17 cellular contexts compared by ENCODE assay signal in the genomic region with DNA sequence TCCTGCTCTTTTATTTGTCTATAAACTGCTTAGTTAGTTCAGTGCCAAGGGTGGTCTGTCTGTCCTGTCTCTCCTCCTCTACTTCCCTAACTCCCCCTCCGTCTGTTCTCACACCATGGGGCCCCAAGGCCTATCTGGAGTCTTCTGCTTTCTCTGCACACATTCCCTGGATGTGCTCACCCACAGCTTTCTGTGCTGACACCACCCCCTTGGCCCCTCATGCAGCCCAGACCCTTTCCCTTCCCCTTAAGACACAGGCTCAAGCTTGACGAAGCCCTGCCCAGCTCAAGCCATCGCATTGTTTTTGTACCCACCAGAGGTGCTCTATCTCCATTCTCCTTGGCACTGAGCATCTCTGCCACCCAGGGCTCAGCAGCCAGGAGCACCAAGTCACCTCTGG.
DNase-seq lines count a peak whose midpoint lies in the region; ATAC-seq, FAIRE-seq and TF ChIP-seq lines count a peak whose summit lies in the region.
"Had no signal": no experiment of that assay in that cellular context is flagged by ENCODE, and none has a peak within 500 bp of the region (broad histone marks: within the 10 kb centered on the region; RNA-seq: fewer than 3 reads in every experiment).

No MANE protein-coding gene starts in this region.

- H4K91ac ChIP-seq in H9 (ENCODE audit: insufficient read length, low read depth, low read length) (no peak overlapping the region), IMR-90 (ENCODE audit: insufficient read depth, low read depth, low read length) (no peak overlapping the region), H1 (replicated peaks; ENCODE audit: insufficient read length, low read length) (no peak overlapping the region)

- no peaks in the 10 kb centered on the region for H3K27me3 ChIP-seq in H9 (ENCODE audit: insufficient read depth, low read length)
- H3K27me3 ChIP-seq in IMR-90 (ENCODE audit: control insufficient read depth, insufficient read depth, low read length): peaks cover 71% of the 10 kb centered on the region
- H3K27me3 ChIP-seq in H1 (replicated peaks in 1 of 4; ENCODE audit: control insufficient read depth in 3 of 4, extremely low read depth in 1 of 4, insufficient read depth in 3 of 4, low read length in 3 of 4): 0 out of 7 replicates have a peak, but pooled peaks cover 0 to 3% (median 0%) of the 10 kb centered on the region in 4 experiments

- TF ChIP-seq CTCF in H9 (conservative IDR thresholded peaks at IDR 0.05) (no peak), IMR-90 (conservative IDR thresholded peaks at IDR 0.05; ENCODE audit: low read depth, low read length) (no peak), H1 (IDR thresholded peaks at IDR 0.05; ENCODE audit: control extremely low read depth in 1 of 3, insufficient read depth in 1 of 3, low read depth in 1 of 3, low read length in 3 of 3) (no peak)

- no peaks in the 10 kb centered on the region for H3K36me3 Mint-ChIP-seq in H9 (ENCODE audit: insufficient read depth in 1 of 3, low read depth in 3 of 3)
- H3K36me3 Mint-ChIP-seq: CD4-positive, CD25-positive, alpha-beta regulatory T cell; CD8-positive, alpha-beta T cell had no signal

- H3K4me2 ChIP-seq in H9 (ENCODE audit: insufficient read depth, insufficient read length, low read length): no peak overlapping the region
- H3K4me2 ChIP-seq in IMR-90 (ENCODE audit: low read depth, low read length): no peak overlapping the region
- no peak overlapping the region for H3K4me2 ChIP-seq in H1 (ENCODE audit: insufficient read depth in 1 of 2, low read depth in 2 of 2, low read length in 2 of 2)

- H3K18ac ChIP-seq in H9 (ENCODE audit: insufficient read length, low read depth, low read length): no peak overlapping the region
- no peak overlapping the region for H3K18ac ChIP-seq in IMR-90 (ENCODE audit: low read depth, low read length)
- H3K18ac ChIP-seq in H1 (ENCODE audit: extremely low read depth, low read length): no peak overlapping the region; the same call in 1 of the 2 replicates

- no peak overlapping the region for H3K23ac ChIP-seq in H9 (ENCODE audit: insufficient read length, low read depth, low read length)
- no peak overlapping the region for H3K23ac ChIP-seq in IMR-90 (ENCODE audit: low read depth, low read length)
- no peak overlapping the region for H3K23ac ChIP-seq in H1 (ENCODE audit: insufficient read length)

- ATAC-seq in IMR-90 (ENCODE audit: low read depth) (no peak), HG02571 (IDR thresholded peaks at IDR 0.05; ENCODE audit: unreplicated experiment) (no peak)

- H2AFZ ChIP-seq in H9 (ENCODE audit: low read length) (no peak overlapping the region), IMR-90 (replicated peaks; ENCODE audit: low read length, poor library complexity) (no peak overlapping the region), H1 (ENCODE audit: low read length) (no peak overlapping the region)
- H2AFZ ChIP-seq: GM23248 had no signal

- H3K79me2 ChIP-seq in H9 (ENCODE audit: insufficient read depth, low read length) (no peaks in the 10 kb centered on the region), H1 (ENCODE audit: control insufficient read depth in 1 of 2, insufficient read depth in 2 of 2, low read length in 2 of 2) (no peaks in the 10 kb centered on the region)

- H3T11ph ChIP-seq in H9 (ENCODE audit: low read length): no peak overlapping the region

- H3K4me3 ChIP-seq in IMR-90 (ENCODE audit: insufficient read depth, low read depth, low read length) (no peak overlapping the region), H1 (ENCODE audit: extremely low read depth in 1 of 4, insufficient read depth in 2 of 4, low read depth in 3 of 4, low read length in 4 of 4) (no peak overlapping the region)
- H3K4me3 ChIP-seq: GM23248, HAP-1 had no signal

- H3K23me2 ChIP-seq in H9 (ENCODE audit: insufficient read length, low read depth, low read length, poor library complexity, severe bottlenecking): no peaks in the 10 kb centered on the region
- H3K23me2 ChIP-seq in H1 (ENCODE audit: low read depth, low read length): peaks cover 8% of the 10 kb centered on the region; the same call in 1 of the 2 replicates

- dilution Hi-C loops in IMR-90 (cut with HindIII; ENCODE audit: low sequenced_read_pairs, unreplicated experiment): no loop called here

- H3K27ac Mint-ChIP-seq in H9: no peak overlapping the region
- H3K27ac Mint-ChIP-seq: CD4-positive, CD25-positive, alpha-beta regulatory T cell; CD8-positive, alpha-beta T cell had no signal

- POLR2A ChIA-PET in IMR-90 (lab: Charles Lee; ENCODE audit: unreplicated experiment) (no interaction called here), H1 (lab: Charles Lee; ENCODE audit: partially characterized antibody) (interaction anchor here (0.5 to 1.4 kb wide), 2 partner anchors 12 to 31 kb away, joined by 3 to 4 read pairs; no protein-coding TSS in a partner anchor), HEK293T (lab: Yijun Ruan, JAX) (interaction anchor here (1.0 kb wide), 1 partner anchor 14 kb away, joined by 3 read pairs; no protein-coding TSS in a partner anchor)

- H2AK5ac ChIP-seq in H9 (ENCODE audit: insufficient read length, low read length) (no peak overlapping the region), IMR-90 (ENCODE audit: low read depth, low read length) (no peak overlapping the region), H1 (ENCODE audit: low read depth, low read length) (0 out of 2 replicates have a peak overlapping the region, but pooled peaks have one; percentile 75)

- no CpG with 5 or more reads among the region's 3 CpGs for WGBS in H9 (ENCODE audit: extremely low coverage, insufficient read length, low lambda C conversion rate)
- WGBS in IMR-90 (ENCODE audit: extremely low coverage in 2 of 2, insufficient read length in 1 of 2), 2 experiments: 29% methylated on average over 2 of the region's 3 CpGs; no CpG with 5 or more reads in 1 of the 2 experiments
- 82% methylated on average over 3 of the region's 3 CpGs; no CpG with 5 or more reads in 1 of the 2 experiments for WGBS in H1 (ENCODE audit: extremely low coverage in 1 of 2, insufficient coverage in 1 of 2, insufficient read length in 1 of 2, insufficient replicate concordance in 2 of 2, low coverage in 1 of 2, low lambda C conversion rate in 2 of 2, missing lambda C conversion rate in 1 of 2), 2 experiments

- H3K79me1 ChIP-seq in H9 (ENCODE audit: insufficient read depth, low read depth, low read length, poor library complexity, severe bottlenecking) (no peaks in the 10 kb centered on the region), IMR-90 (ENCODE audit: low read depth in 1 of 2, low read length in 2 of 2) (no peaks in the 10 kb centered on the region), H1 (ENCODE audit: low read depth, low read length) (no peaks in the 10 kb centered on the region)

- H2BK120ac ChIP-seq in H9 (ENCODE audit: low read depth, low read length, poor library complexity, severe bottlenecking) (no peak overlapping the region), IMR-90 (ENCODE audit: low read depth, low read length) (no peak overlapping the region), H1 (replicated peaks; ENCODE audit: low read depth, low read length) (no peak overlapping the region)

- CTCF ChIA-PET in IMR-90 (lab: Yijun Ruan, JAX) (no interaction called here), H1 (lab: Charles Lee; ENCODE audit: partially characterized antibody) (no interaction called here), HEK293T (lab: Yijun Ruan, JAX) (no interaction called here)

- H2BK12ac ChIP-seq in H9 (ENCODE audit: insufficient read length, low read depth, low read length) (no peak overlapping the region), H1 (ENCODE audit: low read depth, low read length) (peak overlapping the region; percentile 75; the same call in 1 of the 2 replicates)

- no peak overlapping the region for H3K4ac ChIP-seq in H9 (ENCODE audit: low read depth, low read length)
- H3K4ac ChIP-seq in IMR-90 (ENCODE audit: low read depth, low read length): no peak overlapping the region
- H3K4ac ChIP-seq in H1 (replicated peaks; ENCODE audit: insufficient read length, low read depth, low read length): no peak overlapping the region

- peak overlapping the region; percentile 24 for H2AK9ac ChIP-seq in IMR-90 (replicated peaks; ENCODE audit: low read depth, low read length, poor library complexity)

- H2BK15ac ChIP-seq in H9 (ENCODE audit: low read depth, low read length) (no peak overlapping the region), IMR-90 (ENCODE audit: low read depth, low read length) (no peak overlapping the region), H1 (ENCODE audit: low read length) (no peak overlapping the region; the same call in 1 of the 2 replicates)

- no peak overlapping the region for H3K56ac ChIP-seq in H9 (ENCODE audit: insufficient read length, low read depth, low read length)
- no peak overlapping the region for H3K56ac ChIP-seq in IMR-90 (ENCODE audit: extremely low read depth, insufficient read depth, low read length)
- no peak overlapping the region for H3K56ac ChIP-seq in H1 (replicated peaks; ENCODE audit: insufficient read length, low read depth, low read length)

- H3K9ac ChIP-seq in H9 (ENCODE audit: extremely low read depth, insufficient read length, low read length): no peak overlapping the region
- H3K9ac ChIP-seq in IMR-90 (ENCODE audit: low read depth, low read length): no peak overlapping the region
- H3K9ac ChIP-seq in H1 (replicated peaks in 1 of 4; ENCODE audit: extremely low read depth in 1 of 4, low read depth in 3 of 4, low read length in 3 of 4): no peak overlapping the region
- H3K9ac ChIP-seq: GM23248 had no signal

- DNase-seq in H9: no peak
- no peak for DNase-seq in IMR-90
- DNase-seq in H1 (ENCODE audit: low read depth in 1 of 2, low spot score in 2 of 2): no peak
- DNase-seq in mesenteric fat pad (ENCODE audit: low spot score): peak; percentile 55
- no peak for DNase-seq in HEK293T (ENCODE audit: extremely low spot score)
- DNase-seq in activated CD4-positive, alpha-beta T cell treated with anti-CD3 and anti-CD28 coated beads, Interleukin-2, amount 50 U/mL, for 1 hour: no peak
- DNase-seq: Caco-2; CD4-positive, CD25-positive, alpha-beta regulatory T cell; CD8-positive, alpha-beta T cell; DMS153; DND-41; GM23248 had no signal

- intact Hi-C loops in IMR-90 (cut with micrococcal nuclease): no loop called here

- H4K5ac ChIP-seq in H9 (ENCODE audit: insufficient read length, low read depth, low read length) (no peak overlapping the region), IMR-90 (ENCODE audit: low read depth, low read length) (no peak overlapping the region), H1 (ENCODE audit: insufficient read length, low read depth, low read length) (no peak overlapping the region)

- H3K4me1 ChIP-seq in H9 (ENCODE audit: insufficient read depth, low read length) (no peaks in the 10 kb centered on the region; the same call in 1 of the 2 replicates), IMR-90 (ENCODE audit: control insufficient read depth, insufficient read depth, low read length) (no peaks in the 10 kb centered on the region), H1 (replicated peaks in 1 of 4; ENCODE audit: control insufficient read depth in 3 of 4, insufficient read depth in 4 of 4, low read length in 3 of 4) (peaks cover 0 to 14% (median 1%) of the 10 kb centered on the region in 4 experiments; a peak in 3 of 7 replicates)
- H3K4me1 ChIP-seq: Caco-2, HAP-1 had no signal

- H3K27ac ChIP-seq in H9 (ENCODE audit: insufficient read length, low read depth, low read length) (no peak overlapping the region), IMR-90 (ENCODE audit: insufficient read depth, low read length) (no peak overlapping the region), H1 (ENCODE audit: low read depth, low read length) (no peak overlapping the region)
- H3K27ac ChIP-seq: C4-2B, GM23248 had no signal

- no TSS peak for BruUV-seq in IMR-90 (replicated peaks; lab: Mats Ljungman, UMichigan)

- H3K4me1 Mint-ChIP-seq in H9: peaks cover 17 to 19% of the 10 kb centered on the region in 2 experiments

- no peak for FAIRE-seq in H1 (lab: Jason Lieb, UNC)
- FAIRE-seq: G401.6, GM12892 had no signal

- H3K9me3 ChIP-seq in H9 (ENCODE audit: control insufficient read depth, low read depth, low read length) (no peaks in the 10 kb centered on the region), IMR-90 (ENCODE audit: control insufficient read depth, insufficient read depth, low read length) (no peaks in the 10 kb centered on the region), H1 (ENCODE audit: insufficient read depth in 2 of 2, low read depth in 1 of 2, low read length in 1 of 2) (no peaks in the 10 kb centered on the region)
- H3K9me3 ChIP-seq: Caco-2, HAP-1 had no signal

- no peaks in the 10 kb centered on the region for H3K9me3 Mint-ChIP-seq in H9
- H3K9me3 Mint-ChIP-seq: CD8-positive, alpha-beta T cell had no signal

- H3K36me3 ChIP-seq in IMR-90 (ENCODE audit: control insufficient read depth, insufficient read depth, low read length) (no peaks in the 10 kb centered on the region), H1 (ENCODE audit: control insufficient read depth in 2 of 4, insufficient read depth in 4 of 4, low read length in 3 of 4) (no peaks in the 10 kb centered on the region)
- H3K36me3 ChIP-seq: HAP-1 had no signal

- no peak overlapping the region for H4K8ac ChIP-seq in H9 (replicated peaks; ENCODE audit: insufficient read length, low read depth, low read length)
- no peak overlapping the region for H4K8ac ChIP-seq in IMR-90 (ENCODE audit: low read depth in 2 of 2, low read length in 2 of 2)
- H4K8ac ChIP-seq in H1 (ENCODE audit: extremely low read depth, insufficient read depth, low read length): no peak overlapping the region

- H3K14ac ChIP-seq in H9 (ENCODE audit: insufficient read depth, low read length) (peak overlapping the region; percentile 13; the same call in 1 of the 2 replicates), IMR-90 (replicated peaks; ENCODE audit: low read depth, low read length) (no peak overlapping the region), H1 (ENCODE audit: insufficient read length) (no peak overlapping the region)

- 0 out of 2 replicates have a peak, but pooled peaks cover 3% of the 10 kb centered on the region for H3K9me1 ChIP-seq in IMR-90 (ENCODE audit: insufficient read depth, low read length)

- TF ChIP-seq RAD21 in IMR-90 (IDR thresholded peaks at IDR 0.05; ENCODE audit: low read length) (no peak), H1 (IDR thresholded peaks at IDR 0.05 in 1 of 2, conservative IDR thresholded peaks at IDR 0.05 in 1 of 2; ENCODE audit: low read depth in 2 of 2, low read length in 2 of 2) (no peak)

- TF ChIP-seq EP300 in H1 (IDR thresholded peaks at IDR 0.05; ENCODE audit: borderline replicate concordance in 1 of 2, low read depth in 2 of 2, low read length in 2 of 2): no peak

- H2BK20ac ChIP-seq in H9 (ENCODE audit: low read depth, low read length, poor library complexity, severe bottlenecking): no peak overlapping the region
- H2BK20ac ChIP-seq in IMR-90 (ENCODE audit: low read depth, low read length): no peak overlapping the region
- H2BK20ac ChIP-seq in H1 (ENCODE audit: low read length): no peak overlapping the region

- H2BK5ac ChIP-seq in H9 (ENCODE audit: insufficient read length, low read length): no peak overlapping the region
- H2BK5ac ChIP-seq in IMR-90 (ENCODE audit: low read depth, low read length, poor library complexity, severe bottlenecking): no peak overlapping the region
- no peak overlapping the region for H2BK5ac ChIP-seq in H1 (ENCODE audit: low read depth, low read length)

- H3K4me3 Mint-ChIP-seq in H9: no peak overlapping the region
- H3K4me3 Mint-ChIP-seq: CD4-positive, CD25-positive, alpha-beta regulatory T cell; CD8-positive, alpha-beta T cell had no signal

- TF ChIP-seq POLR2A in IMR-90 (IDR thresholded peaks at IDR 0.05; ENCODE audit: low read depth, low read length) (no peak), H1 (IDR thresholded peaks at IDR 0.05; ENCODE audit: control extremely low read depth in 1 of 2, low read depth in 2 of 2, low read length in 2 of 2) (no peak)

- in situ Hi-C loops in IMR-90 (cut with MboI; ENCODE audit: low sequenced_read_pairs): no loop called here

- H4K20me1 ChIP-seq in H9 (ENCODE audit: control insufficient read depth, insufficient read depth, insufficient read length): no peaks in the 10 kb centered on the region
- H4K20me1 ChIP-seq in IMR-90 (ENCODE audit: insufficient read depth, low read length): no peaks in the 10 kb centered on the region
- peaks cover 0 to 3% of the 10 kb centered on the region in 2 experiments for H4K20me1 ChIP-seq in H1 (replicated peaks in 1 of 2; ENCODE audit: control insufficient read depth in 1 of 2, insufficient read depth in 2 of 2, low read length in 2 of 2)

- peaks cover 5% of the 10 kb centered on the region for H3K27me3 Mint-ChIP-seq in H9 (ENCODE audit: low read depth)
- H3K27me3 Mint-ChIP-seq: CD4-positive, CD25-positive, alpha-beta regulatory T cell had no signal
